In the genomic region with DNA sequence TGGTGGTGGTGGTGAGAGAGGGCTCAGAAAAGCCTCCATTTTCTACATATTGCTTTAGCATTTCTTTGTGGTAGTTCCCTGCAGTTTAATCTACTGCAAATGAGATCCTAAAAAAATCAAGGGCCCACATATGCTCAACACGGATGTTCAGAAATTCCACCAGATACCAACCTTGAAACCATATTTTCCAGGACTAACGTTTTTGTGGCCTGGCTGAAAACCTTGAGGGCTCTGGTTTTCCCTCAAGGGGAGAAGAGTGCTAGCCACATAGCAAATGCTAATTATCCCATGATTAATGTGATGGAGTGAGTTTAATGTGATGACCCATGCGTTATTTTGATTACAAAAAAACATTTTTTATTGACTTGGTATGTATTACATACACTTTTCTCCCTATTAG, we compare ENCODE assay signal across 19 cellular contexts.
A peak's percentile ranks its signal among the peaks of the same experiment; 100 is the strongest.
DNase-seq lines count a peak whose midpoint lies in the region; ATAC-seq, FAIRE-seq and TF ChIP-seq lines count a peak whose summit lies in the region.
"Had no signal": no experiment of that assay in that cellular context is flagged by ENCODE, and none has a peak within 500 bp of the region (broad histone marks: within the 10 kb centered on the region; RNA-seq: fewer than 3 reads in every experiment).

No MANE protein-coding gene starts in this region.

- no peak overlapping the region for H2BK20ac ChIP-seq in H9 (ENCODE audit: low read depth, low read length, poor library complexity, severe bottlenecking)

- H2BK120ac ChIP-seq in H9 (ENCODE audit: low read depth, low read length, poor library complexity, severe bottlenecking), result no peak overlapping the region

- no peak for FAIRE-seq in K562 (lab: Jason Lieb, UNC)
- FAIRE-seq: GM12891, GM18507 had no signal

- TF ChIP-seq CTCF in K562 (IDR thresholded peaks at IDR 0.05 in 2 of 3, conservative IDR thresholded peaks at IDR 0.05 in 1 of 3; ENCODE audit: insufficient read depth in 2 of 3, low read depth in 1 of 3, low read length in 3 of 3), result no peak
- no peak for TF ChIP-seq CTCF in osteocyte (IDR thresholded peaks at IDR 0.05)
- TF ChIP-seq CTCF in H9 (conservative IDR thresholded peaks at IDR 0.05), result no peak
- no peak for TF ChIP-seq CTCF in MM.1S (IDR thresholded peaks at IDR 0.05; ENCODE audit: low read length)

- peaks cover 64% of the 10 kb centered on the region for H3K27me3 ChIP-seq in ACC112 (ENCODE audit: insufficient read depth, low read length)
- peaks cover 0 to 4% of the 10 kb centered on the region in 2 experiments; a peak in 1 of 5 replicates for H3K27me3 ChIP-seq in K562 (ENCODE audit: control insufficient read depth in 2 of 2, insufficient read depth in 2 of 2, low read length in 2 of 2)
- no peaks in the 10 kb centered on the region; the same call in 1 of the 2 replicates for H3K27me3 ChIP-seq in H9 (ENCODE audit: insufficient read depth, low read length)
- no peaks in the 10 kb centered on the region for H3K27me3 ChIP-seq in MM.1S (replicated peaks; ENCODE audit: insufficient read depth, low read length)
- H3K27me3 ChIP-seq: MG63 had no signal

- CTCF ChIA-PET in K562 (lab: Yijun Ruan, JAX; ENCODE audit: low intra/inter-chr PET ratio), result interaction anchor here (0.6 kb wide), 1 partner anchor 519 kb away, joined by 5 read pairs; no protein-coding TSS in a partner anchor

- H2BK15ac ChIP-seq in H9 (ENCODE audit: low read depth, low read length), result no peak overlapping the region

- peak; percentile 73 for DNase-seq in M059J (ENCODE audit: low read depth)
- no peak for DNase-seq in K562 (ENCODE audit: extremely low read depth in 1 of 4, low spot score in 3 of 4)
- no peak for DNase-seq in osteocyte (ENCODE audit: extremely low spot score, unreplicated experiment)
- no peak for DNase-seq in NOMO-1 treated with DMSO at 0.1 percent for 48 hours (lab: John Stamatoyannopoulos, UW; ENCODE audit: unreplicated experiment)
- no peak for DNase-seq in H9
- no peak for DNase-seq in MM.1S
- DNase-seq: AML-193, GF-D8, KG1, NCI-H1092 treated with DMSO at 0.1 percent for 48 hours, NCI-H1694, NCI-H2107 had no signal

- H4K20me1 ChIP-seq in K562 (replicated peaks; ENCODE audit: control insufficient read depth, insufficient read depth, low read length) (no peaks in the 10 kb centered on the region), H9 (ENCODE audit: control insufficient read depth, insufficient read depth, insufficient read length) (no peaks in the 10 kb centered on the region), MM.1S (ENCODE audit: insufficient read depth, low read length) (no peaks in the 10 kb centered on the region)

- H3K36me3 ChIP-seq in ACC112 (ENCODE audit: insufficient read depth, low read length), result no peaks in the 10 kb centered on the region
- no peaks in the 10 kb centered on the region for H3K36me3 ChIP-seq in K562 (ENCODE audit: control insufficient read depth, insufficient read depth, low read length)
- H3K36me3 ChIP-seq in MM.1S (replicated peaks; ENCODE audit: insufficient read depth, low read length), result no peaks in the 10 kb centered on the region
- H3K36me3 ChIP-seq: MG63 had no signal

- TF ChIP-seq EP300 in K562 (IDR thresholded peaks at IDR 0.05; ENCODE audit: low read length), result no peak

- H4K5ac ChIP-seq in H9 (ENCODE audit: insufficient read length, low read depth, low read length), result no peak overlapping the region

- no peak overlapping the region for H2BK5ac ChIP-seq in H9 (ENCODE audit: insufficient read length, low read length)

- no peak overlapping the region for H3K56ac ChIP-seq in H9 (ENCODE audit: insufficient read length, low read depth, low read length)

- WGBS in K562 (ENCODE audit: insufficient coverage, low coverage, missing lambda C conversion rate), result 9% methylated on average over 3 of the region's 3 CpGs
- WGBS in H9 (ENCODE audit: extremely low coverage, insufficient read length, low lambda C conversion rate), result no CpG with 5 or more reads among the region's 3 CpGs

- no peak overlapping the region for H3K23ac ChIP-seq in H9 (ENCODE audit: insufficient read length, low read depth, low read length)

- H3K4me3 Mint-ChIP-seq in osteocyte (ENCODE audit: unreplicated experiment) (no peak overlapping the region), H9 (no peak overlapping the region)
- H3K4me3 Mint-ChIP-seq: CD14-positive monocyte had no signal

- H3K79me2 ChIP-seq in ACC112 (ENCODE audit: control insufficient read depth, insufficient read depth, low read length, unreplicated experiment) (no peaks in the 10 kb centered on the region), K562 (ENCODE audit: control insufficient read depth, insufficient read depth, low read length) (no peaks in the 10 kb centered on the region), H9 (ENCODE audit: insufficient read depth, low read length) (no peaks in the 10 kb centered on the region), MM.1S (ENCODE audit: low read length) (no peaks in the 10 kb centered on the region)

- H3K9me1 ChIP-seq in K562 (ENCODE audit: control insufficient read depth, insufficient read depth, low read length), result no peaks in the 10 kb centered on the region

- H3K27me3 Mint-ChIP-seq in osteocyte (ENCODE audit: unreplicated experiment) (peaks cover 17% of the 10 kb centered on the region), H9 (ENCODE audit: low read depth) (no peaks in the 10 kb centered on the region; the same call in 1 of the 2 replicates)

- H3K27ac Mint-ChIP-seq in osteocyte (ENCODE audit: unreplicated experiment) (peak overlapping the region; percentile 91), H9 (no peak overlapping the region)
- H3K27ac Mint-ChIP-seq: CD14-positive monocyte had no signal

- H2AFZ ChIP-seq in ACC112 (ENCODE audit: low read length, unreplicated experiment) (peak overlapping the region; percentile 7), K562 (ENCODE audit: low read depth, low read length) (0 out of 2 replicates have a peak overlapping the region, but pooled peaks have one; percentile 49), H9 (ENCODE audit: low read length) (no peak overlapping the region), MM.1S (ENCODE audit: low read length) (no peak overlapping the region)

- in situ Hi-C loops in K562 (cut with MboI), result no loop called here

- no peak overlapping the region for H2BK12ac ChIP-seq in H9 (ENCODE audit: insufficient read length, low read depth, low read length)

- H3K4me2 ChIP-seq in K562 (ENCODE audit: insufficient read depth, low read length), result no peak overlapping the region
- H3K4me2 ChIP-seq in H9 (ENCODE audit: insufficient read depth, insufficient read length, low read length), result no peak overlapping the region
- no peak overlapping the region for H3K4me2 ChIP-seq in MM.1S (ENCODE audit: low read depth, low read length)

- no peak overlapping the region for H3K18ac ChIP-seq in H9 (ENCODE audit: insufficient read length, low read depth, low read length)

- no peaks in the 10 kb centered on the region for H3K23me2 ChIP-seq in H9 (ENCODE audit: insufficient read length, low read depth, low read length, poor library complexity, severe bottlenecking)

- POLR2A ChIA-PET in K562 (lab: Yijun Ruan, JAX), result interaction anchor here (0.6 to 0.9 kb wide), 2 partner anchors 8 to 452 kb away, joined by 3 read pairs; no protein-coding TSS in a partner anchor

- H3K4me1 Mint-ChIP-seq in osteocyte (ENCODE audit: unreplicated experiment) (peaks cover 27% of the 10 kb centered on the region), H9 (peaks cover 17 to 25% of the 10 kb centered on the region in 2 experiments)
- H3K4me1 Mint-ChIP-seq: CD14-positive monocyte had no signal

- H3K4me3 ChIP-seq in ACC112 (ENCODE audit: low read depth, low read length), result no peak overlapping the region
- no peak overlapping the region for H3K4me3 ChIP-seq in K562
- no peak overlapping the region for H3K4me3 ChIP-seq in MM.1S (ENCODE audit: low read length)
- H3K4me3 ChIP-seq: MG63 had no signal

- H3K9ac ChIP-seq in K562 (ENCODE audit: insufficient read depth in 1 of 2, low read depth in 2 of 2, low read length in 2 of 2) (no peak overlapping the region), H9 (ENCODE audit: extremely low read depth, insufficient read length, low read length) (no peak overlapping the region), MM.1S (ENCODE audit: low read length) (no peak overlapping the region)

- no peak for ATAC-seq in K562
- ATAC-seq: HCT116 had no signal

- H2AK5ac ChIP-seq in H9 (ENCODE audit: insufficient read length, low read length), result no peak overlapping the region

- no peak for TF ChIP-seq POLR2A in K562 (conservative IDR thresholded peaks at IDR 0.05)

- H3K4ac ChIP-seq in H9 (ENCODE audit: low read depth, low read length), result no peak overlapping the region

- BruUV-seq in K562 (replicated peaks; lab: Mats Ljungman, UMichigan), result no TSS peak

- H3K9me3 ChIP-seq in K562 (replicated peaks; ENCODE audit: control insufficient read depth, insufficient read depth, low read depth, low read length) (no peaks in the 10 kb centered on the region), H9 (ENCODE audit: control insufficient read depth, low read depth, low read length) (no peaks in the 10 kb centered on the region), MM.1S (replicated peaks; ENCODE audit: insufficient read depth, low read length) (no peaks in the 10 kb centered on the region)
- H3K9me3 ChIP-seq: MG63 had no signal

- H3K9me3 Mint-ChIP-seq in osteocyte (ENCODE audit: unreplicated experiment) (no peaks in the 10 kb centered on the region), H9 (no peaks in the 10 kb centered on the region)
- H3K9me3 Mint-ChIP-seq: CD14-positive monocyte had no signal

- H3K9me2 ChIP-seq in MM.1S (replicated peaks; ENCODE audit: insufficient read depth, low read length), result no peaks in the 10 kb centered on the region

- H3K79me1 ChIP-seq in H9 (ENCODE audit: insufficient read depth, low read depth, low read length, poor library complexity, severe bottlenecking), result no peaks in the 10 kb centered on the region

- H3K14ac ChIP-seq in H9 (ENCODE audit: insufficient read depth, low read length), result no peak overlapping the region

- no peaks in the 10 kb centered on the region for H3F3A ChIP-seq in MM.1S (ENCODE audit: insufficient read depth, low read length)

- no peaks in the 10 kb centered on the region for H3K4me1 ChIP-seq in ACC112 (ENCODE audit: control insufficient read depth, insufficient read depth, low read length, unreplicated experiment)
- no peaks in the 10 kb centered on the region for H3K4me1 ChIP-seq in K562 (replicated peaks in 1 of 2; ENCODE audit: control insufficient read depth in 2 of 2, insufficient read depth in 2 of 2, low read length in 2 of 2)
- H3K4me1 ChIP-seq in H9 (ENCODE audit: insufficient read depth, low read length), result peaks cover 6% of the 10 kb centered on the region
- H3K4me1 ChIP-seq in MM.1S (ENCODE audit: low read length), result no peaks in the 10 kb centered on the region

- no peak for TF ChIP-seq RAD21 in K562 (CRISPR knock-in tag; conservative IDR thresholded peaks at IDR 0.05 in 1 of 2, IDR thresholded peaks at IDR 0.05 in 1 of 2)

- no peak overlapping the region for H3T11ph ChIP-seq in H9 (ENCODE audit: low read length)

- intact Hi-C loops in K562 (cut with micrococcal nuclease), result no loop called here

- no peak overlapping the region for H4K8ac ChIP-seq in H9 (replicated peaks; ENCODE audit: insufficient read length, low read depth, low read length)

- H3K27ac ChIP-seq in ACC112 (ENCODE audit: low read depth, low read length), result no peak overlapping the region
- H3K27ac ChIP-seq in K562 (ENCODE audit: extremely low read depth, low read depth, low read length), result no peak overlapping the region
- H3K27ac ChIP-seq in H9 (ENCODE audit: insufficient read length, low read depth, low read length), result no peak overlapping the region
- no peak overlapping the region for H3K27ac ChIP-seq in MM.1S (ENCODE audit: low read length)
- H3K27ac ChIP-seq: RWPE1 had no signal

- H4K91ac ChIP-seq in H9 (ENCODE audit: insufficient read length, low read depth, low read length), result no peak overlapping the region

- H3K36me3 Mint-ChIP-seq in osteocyte (ENCODE audit: unreplicated experiment) (no peaks in the 10 kb centered on the region), H9 (ENCODE audit: insufficient read depth in 1 of 3, low read depth in 3 of 3) (no peaks in the 10 kb centered on the region)
- H3K36me3 Mint-ChIP-seq: CD14-positive monocyte had no signal

Comparison
In these comparisons a context has a peak if more than half of its experiments do, and no peak if none do; other contexts are left out.
1. H2AFZ ChIP-seq: peak in ACC112 (single experiment) and K562 (single experiment); none in H9 (single experiment) and MM.1S (single experiment).